Comparison of ENCODE assay signal across 9 cellular contexts in the genomic region with DNA sequence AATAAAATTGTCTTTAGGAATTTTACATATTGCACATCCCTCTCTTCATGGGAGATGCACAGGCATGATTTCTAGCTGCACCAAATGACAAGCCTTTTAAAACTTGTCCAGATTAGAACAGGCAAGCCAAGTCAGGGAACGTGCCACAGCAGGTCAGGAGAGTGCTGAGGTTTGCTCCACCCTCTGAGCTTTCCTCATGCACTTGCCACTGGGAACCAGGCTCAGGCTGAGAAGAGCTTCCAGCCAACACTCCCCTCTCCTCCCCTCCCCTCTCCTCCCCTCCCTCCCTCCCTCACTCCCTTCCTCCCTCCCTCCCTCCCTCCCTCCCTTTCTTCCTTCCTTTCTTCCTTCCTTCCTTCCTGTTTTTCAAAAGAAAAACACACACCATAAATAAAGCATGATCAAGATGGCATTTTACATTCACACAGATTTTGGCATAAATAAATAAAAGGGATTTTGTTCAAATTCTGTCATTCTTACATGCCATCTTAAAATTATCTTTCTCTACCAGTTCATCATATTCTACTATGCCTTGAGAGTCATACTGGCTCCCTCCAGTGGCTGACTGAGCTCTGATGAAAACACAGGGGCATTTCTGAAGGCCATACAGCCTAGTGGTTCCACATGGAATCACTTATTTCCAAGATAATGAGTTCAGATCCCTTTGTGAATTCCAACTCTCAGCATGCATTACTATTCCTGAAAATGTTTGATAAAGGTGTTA.
DNase-seq lines count a peak whose midpoint lies in the region; ATAC-seq and TF ChIP-seq lines count a peak whose summit lies in the region.
"Had no signal": no experiment of that assay in that cellular context is flagged by ENCODE, and none has a peak within 500 bp of the region (broad histone marks: within the 10 kb centered on the region; RNA-seq: fewer than 3 reads in every experiment).

No MANE protein-coding gene starts in this region.

- H3K9me3 Mint-ChIP-seq in naive thymus-derived CD4-positive, alpha-beta T cell, result no peaks in the 10 kb centered on the region
- H3K9me3 Mint-ChIP-seq: IgD-negative memory B cell had no signal

- H3K27me3 Mint-ChIP-seq in naive thymus-derived CD4-positive, alpha-beta T cell, result peaks cover 0 to 1% (median 0%) of the 10 kb centered on the region in 5 donors
- H3K27me3 Mint-ChIP-seq: IgD-negative memory B cell had no signal

- H3K9me3 ChIP-seq in NT2/D1 (ENCODE audit: insufficient read depth, low read length), result no peaks in the 10 kb centered on the region
- no peaks in the 10 kb centered on the region for H3K9me3 ChIP-seq in lung (ENCODE audit: control insufficient read depth in 2 of 2, insufficient read depth in 1 of 2, low read length in 1 of 2)
- no peaks in the 10 kb centered on the region for H3K9me3 ChIP-seq in naive thymus-derived CD4-positive, alpha-beta T cell (ENCODE audit: control insufficient read depth in 2 of 3, low read length in 3 of 3)

- H3K27ac Mint-ChIP-seq in naive thymus-derived CD4-positive, alpha-beta T cell, result no peak overlapping the region

- no peaks in the 10 kb centered on the region for H3K4me1 Mint-ChIP-seq in naive thymus-derived CD4-positive, alpha-beta T cell

- H3K27me3 ChIP-seq in NT2/D1 (ENCODE audit: insufficient read depth, insufficient read length), result no peaks in the 10 kb centered on the region
- H3K27me3 ChIP-seq in lung (ENCODE audit: control insufficient read depth, insufficient read depth), result no peaks in the 10 kb centered on the region
- no peaks in the 10 kb centered on the region for H3K27me3 ChIP-seq in naive thymus-derived CD4-positive, alpha-beta T cell (ENCODE audit: control insufficient read depth in 2 of 2, insufficient read depth in 2 of 2, low read length in 2 of 2)

- DNase-seq in AG10803 (ENCODE audit: low read depth), result peak; percentile 68
- peak; percentile 15 for DNase-seq in GM13976 (ENCODE audit: low spot score)
- peak; percentile 46 for DNase-seq in NT2/D1 (ENCODE audit: low read depth, low spot score)
- DNase-seq in dermis blood vessel endothelial cell, result peak; percentile 36
- DNase-seq in lung (ENCODE audit: low spot score), result no peak
- DNase-seq in naive thymus-derived CD4-positive, alpha-beta T cell, result no peak
- DNase-seq in omental fat pad (ENCODE audit: low spot score), result no peak

- no peak overlapping the region for H3K9ac ChIP-seq in NT2/D1 (ENCODE audit: insufficient read length, low read depth)

- TF ChIP-seq CTCF in AG10803 (conservative IDR thresholded peaks at IDR 0.05; ENCODE audit: low read length) (peak; percentile 92), GM13976 (IDR thresholded peaks at IDR 0.05; ENCODE audit: borderline replicate concordance, control extremely low read depth, extremely low read depth, insufficient read depth, missing control alignments) (peak; percentile 49), lung (IDR thresholded peaks at IDR 0.05; ENCODE audit: control extremely low read depth, extremely low read depth) (no peak), omental fat pad (IDR thresholded peaks at IDR 0.05) (no peak)

- H3K4me1 ChIP-seq in NT2/D1 (ENCODE audit: insufficient read depth, insufficient read length), result no peaks in the 10 kb centered on the region
- no peaks in the 10 kb centered on the region for H3K4me1 ChIP-seq in lung (ENCODE audit: control insufficient read depth in 2 of 2, insufficient read depth in 2 of 2, low read length in 2 of 2)
- H3K4me1 ChIP-seq in naive thymus-derived CD4-positive, alpha-beta T cell (ENCODE audit: control insufficient read depth in 2 of 2, insufficient read depth in 2 of 2, low read length in 2 of 2), result no peaks in the 10 kb centered on the region

- intact Hi-C loops in naive thymus-derived CD4-positive, alpha-beta T cell (cut with micrococcal nuclease), result loop anchor here (1.0 to 2.0 kb wide), 3 partner anchors 733 to 930 kb away; a partner anchor contains a TSS

- CTCF ChIA-PET in naive thymus-derived CD4-positive, alpha-beta T cell (lab: Charles Lee), result interaction anchor here (1.1 kb wide), 1 partner anchor 735 kb away, joined by 4 read pairs; no protein-coding TSS in a partner anchor

- in situ Hi-C loops in GM13976 (cut with MboI; ENCODE audit: low sequenced_read_pairs, unreplicated experiment), result loop anchor here (25.0 kb wide), 1 partner anchor 774 kb away; no protein-coding TSS in a partner anchor

- H3K27ac ChIP-seq in lung (ENCODE audit: low read depth in 1 of 2, low read length in 1 of 2), result no peak overlapping the region
- H3K27ac ChIP-seq in naive thymus-derived CD4-positive, alpha-beta T cell (ENCODE audit: low read depth, low read length), result no peak overlapping the region

- no peak overlapping the region for H3K4me3 Mint-ChIP-seq in naive thymus-derived CD4-positive, alpha-beta T cell
- H3K4me3 Mint-ChIP-seq: IgD-negative memory B cell had no signal

- H3K4me3 ChIP-seq in AG10803 (ENCODE audit: low read length), result no peak overlapping the region
- H3K4me3 ChIP-seq in NT2/D1 (ENCODE audit: insufficient read length, low read depth), result no peak overlapping the region
- no peak overlapping the region for H3K4me3 ChIP-seq in lung
- no peak overlapping the region for H3K4me3 ChIP-seq in naive thymus-derived CD4-positive, alpha-beta T cell (ENCODE audit: low read length)

- H3K36me3 ChIP-seq in NT2/D1 (ENCODE audit: insufficient read depth, insufficient read length, low read length) (no peaks in the 10 kb centered on the region), lung (ENCODE audit: control insufficient read depth in 2 of 2, insufficient read depth in 2 of 2, low read length in 2 of 2) (no peaks in the 10 kb centered on the region)
- H3K36me3 ChIP-seq in naive thymus-derived CD4-positive, alpha-beta T cell (ENCODE audit: control insufficient read depth in 2 of 3, insufficient read depth in 3 of 3, low read length in 3 of 3), result no peaks in the 10 kb centered on the region

- ATAC-seq in HG03139 (IDR thresholded peaks at IDR 0.05; ENCODE audit: unreplicated experiment) (peak; percentile 70), lung (ENCODE audit: insufficient read depth, low FRiP score) (peak; percentile 58), omental fat pad (ENCODE audit: low FRiP score) (no peak)
- no peak for ATAC-seq in naive thymus-derived CD4-positive, alpha-beta T cell

- POLR2A ChIA-PET in naive thymus-derived CD4-positive, alpha-beta T cell (lab: Charles Lee), result no interaction called here

- H3K36me3 Mint-ChIP-seq in naive thymus-derived CD4-positive, alpha-beta T cell, result no peaks in the 10 kb centered on the region
- H3K36me3 Mint-ChIP-seq: IgD-negative memory B cell had no signal

- 43 to 71% methylated on average over 1 of the region's 1 CpG for WGBS in lung, 2 donors

Comparison
In these comparisons a context has a peak if more than half of its experiments do, and no peak if none do; other contexts are left out.
1. DNase-seq: peak in AG10803 (single experiment), GM13976 (single experiment), NT2/D1 (single experiment) and dermis blood vessel endothelial cell (single experiment); none in lung (single experiment), naive thymus-derived CD4-positive, alpha-beta T cell (0 of 9) and omental fat pad (single experiment).
2. CTCF ChIP-seq: peak in AG10803 (single experiment) and GM13976 (single experiment); none in lung (single experiment) and omental fat pad (0 of 3).
3. ATAC-seq: peak in HG03139 (single experiment) and lung (single experiment); none in naive thymus-derived CD4-positive, alpha-beta T cell (single experiment) and omental fat pad (single experiment).